In the genomic region with DNA sequence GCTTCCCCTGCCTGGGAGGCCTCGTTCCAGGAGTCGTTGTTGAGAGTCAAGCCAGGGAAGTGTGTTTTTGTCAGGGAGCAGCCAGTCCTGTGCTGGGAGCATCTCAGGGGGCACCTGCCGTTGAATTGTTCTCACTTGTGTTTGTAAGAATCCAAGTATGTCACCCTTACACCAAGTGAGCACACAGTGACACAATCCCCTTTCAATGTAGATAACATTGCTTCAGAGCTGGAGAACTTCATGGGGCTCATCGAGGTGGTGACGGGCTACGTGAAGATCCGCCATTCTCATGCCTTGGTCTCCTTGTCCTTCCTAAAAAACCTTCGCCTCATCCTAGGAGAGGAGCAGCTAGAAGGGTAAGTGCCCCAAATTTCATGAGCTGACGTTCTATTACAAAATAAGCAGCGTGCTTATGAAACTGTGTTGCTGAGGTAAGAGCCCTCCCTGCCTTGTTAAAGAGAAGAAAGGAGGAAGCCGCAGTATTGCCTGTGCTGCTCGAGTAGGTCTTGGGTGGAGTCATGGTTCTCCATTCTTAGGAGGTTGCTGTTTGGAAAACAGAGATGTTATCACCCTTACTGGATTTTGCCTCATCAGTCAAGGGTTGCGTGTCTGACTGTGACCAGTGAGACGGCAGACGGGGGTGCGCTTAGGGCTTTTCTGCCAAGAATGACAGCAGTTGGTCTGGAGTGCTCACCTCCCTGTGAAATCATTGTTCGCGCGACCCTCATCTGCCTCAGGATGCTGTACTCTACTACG, we compare ENCODE assay signal across 13 cellular contexts.
DNase-seq lines count a peak whose midpoint lies in the region; ATAC-seq, FAIRE-seq and TF ChIP-seq lines count a peak whose summit lies in the region.
"Had no signal": no experiment of that assay in that cellular context is flagged by ENCODE, and none has a peak within 500 bp of the region (broad histone marks: within the 10 kb centered on the region; RNA-seq: fewer than 3 reads in every experiment).

No MANE protein-coding gene starts in this region.

- H3K4me3 ChIP-seq in H1 (ENCODE audit: extremely low read depth in 1 of 4, insufficient read depth in 2 of 4, low read depth in 3 of 4, low read length in 4 of 4), result no peak overlapping the region
- peak overlapping the region; percentile 57 to 71 for H3K4me3 ChIP-seq in neutrophil (ENCODE audit: low read depth in 1 of 2, low read length in 1 of 2)

- peak; percentile 47 for DNase-seq in ELF-1 (ENCODE audit: low read depth, low spot score)
- DNase-seq in NOMO-1 treated with dmso at 0.1 percent for 144 hours (lab: John Stamatoyannopoulos, UW; ENCODE audit: unreplicated experiment), result peak; percentile 76
- no peak for DNase-seq in H1 (ENCODE audit: low read depth in 1 of 2, low spot score in 2 of 2)
- no peak for DNase-seq in NCI-H146 (lab: John Stamatoyannopoulos, UW)
- no peak for DNase-seq in NCI-H1694 treated with DMSO at 0.1 percent for 48 hours (lab: John Stamatoyannopoulos, UW)
- DNase-seq: amniotic stem cell; CD8-positive, alpha-beta T cell; NCI-H526; stimulated activated CD4-positive, alpha-beta T cell treated with anti-CD3 and anti-CD28 coated beads, Interleukin-4, amount 100 ng/mL, for 24 hours had no signal

- H3K9me3 ChIP-seq in H1 (ENCODE audit: insufficient read depth in 2 of 2, low read depth in 1 of 2, low read length in 1 of 2) (no peaks in the 10 kb centered on the region), neutrophil (no peaks in the 10 kb centered on the region)

- H3K4me1 ChIP-seq in H1 (replicated peaks in 1 of 4; ENCODE audit: control insufficient read depth in 3 of 4, insufficient read depth in 4 of 4, low read length in 3 of 4), result peaks cover 6 to 19% (median 10%) of the 10 kb centered on the region in 4 experiments; a peak in 6 of 7 replicates
- H3K4me1 ChIP-seq in neutrophil (ENCODE audit: control insufficient read depth in 1 of 2, insufficient read depth in 1 of 2, low read depth in 1 of 2, low read length in 1 of 2), result peaks cover 66% of the 10 kb centered on the region in 2 experiments

- H3K27me3 ChIP-seq in H1 (replicated peaks in 1 of 4; ENCODE audit: control insufficient read depth in 3 of 4, extremely low read depth in 1 of 4, insufficient read depth in 3 of 4, low read length in 3 of 4) (no peaks in the 10 kb centered on the region), neutrophil (no peaks in the 10 kb centered on the region)

- no peak overlapping the region for H3K56ac ChIP-seq in H1 (replicated peaks; ENCODE audit: insufficient read length, low read depth, low read length)

- H3K4ac ChIP-seq in H1 (replicated peaks; ENCODE audit: insufficient read length, low read depth, low read length), result no peak overlapping the region

- H2AK5ac ChIP-seq in H1 (ENCODE audit: low read depth, low read length), result no peak overlapping the region

- no peak overlapping the region for H3K23ac ChIP-seq in H1 (ENCODE audit: insufficient read length)

- H3K79me1 ChIP-seq in H1 (ENCODE audit: low read depth, low read length), result peaks cover 4% of the 10 kb centered on the region; the same call in 1 of the 2 replicates

- H4K20me1 ChIP-seq in H1 (replicated peaks in 1 of 2; ENCODE audit: control insufficient read depth in 1 of 2, insufficient read depth in 2 of 2, low read length in 2 of 2), result peaks cover 2 to 4% of the 10 kb centered on the region in 2 experiments

- ATAC-seq in HG03280 (IDR thresholded peaks at IDR 0.05; ENCODE audit: unreplicated experiment), result no peak
- ATAC-seq in stimulated activated memory B cell treated with anti-CD40 and anti-IgM and Interleukin-4, amounts not matched to agents 10 μg/mL and 1 μg/mL and 100 μg/mL, for 72 hours, result no peak
- ATAC-seq: CD8-positive, alpha-beta T cell; HCT116 had no signal

- no peaks in the 10 kb centered on the region for H3K9me3 Mint-ChIP-seq in stimulated activated memory B cell treated with anti-CD40 and anti-IgM and Interleukin-4, amounts not matched to agents 10 μg/mL and 1 μg/mL and 100 μg/mL, for 72 hours
- H3K9me3 Mint-ChIP-seq: CD8-positive, alpha-beta T cell had no signal

- H4K8ac ChIP-seq in H1 (ENCODE audit: extremely low read depth, insufficient read depth, low read length), result no peak overlapping the region

- H3K4me1 Mint-ChIP-seq in stimulated activated memory B cell treated with anti-CD40 and anti-IgM and Interleukin-4, amounts not matched to agents 10 μg/mL and 1 μg/mL and 100 μg/mL, for 72 hours, result peaks cover 7% of the 10 kb centered on the region

- no peaks in the 10 kb centered on the region for H3K23me2 ChIP-seq in H1 (ENCODE audit: low read depth, low read length)

- H3K36me3 Mint-ChIP-seq in stimulated activated memory B cell treated with anti-CD40 and anti-IgM and Interleukin-4, amounts not matched to agents 10 μg/mL and 1 μg/mL and 100 μg/mL, for 72 hours, result peaks cover 29% of the 10 kb centered on the region

- H3K36me3 ChIP-seq in H1 (ENCODE audit: control insufficient read depth in 2 of 4, insufficient read depth in 4 of 4, low read length in 3 of 4) (peaks cover 0 to 23% (median 10%) of the 10 kb centered on the region in 4 experiments; a peak in 5 of 8 replicates), neutrophil (peaks cover 14% of the 10 kb centered on the region)

- TF ChIP-seq EP300 in H1 (IDR thresholded peaks at IDR 0.05; ENCODE audit: borderline replicate concordance in 1 of 2, low read depth in 2 of 2, low read length in 2 of 2), result no peak

- H3K27ac Mint-ChIP-seq in stimulated activated memory B cell treated with anti-CD40 and anti-IgM and Interleukin-4, amounts not matched to agents 10 μg/mL and 1 μg/mL and 100 μg/mL, for 72 hours, result no peak overlapping the region
- H3K27ac Mint-ChIP-seq: CD8-positive, alpha-beta T cell had no signal

- no peak overlapping the region for H4K91ac ChIP-seq in H1 (replicated peaks; ENCODE audit: insufficient read length, low read length)

- H2BK15ac ChIP-seq in H1 (ENCODE audit: low read length), result 0 out of 2 replicates have a peak overlapping the region, but pooled peaks have one; percentile 10

- no peak overlapping the region for H4K5ac ChIP-seq in H1 (ENCODE audit: insufficient read length, low read depth, low read length)

- H2BK12ac ChIP-seq in H1 (ENCODE audit: low read depth, low read length), result peak overlapping the region; percentile 84

- FAIRE-seq in H1 (lab: Jason Lieb, UNC), result no peak

- 85% methylated on average over 20 of the region's 20 CpGs; no CpG with 5 or more reads in 1 of the 2 experiments for WGBS in H1 (ENCODE audit: extremely low coverage in 1 of 2, insufficient coverage in 1 of 2, insufficient read length in 1 of 2, insufficient replicate concordance in 2 of 2, low coverage in 1 of 2, low lambda C conversion rate in 2 of 2, missing lambda C conversion rate in 1 of 2), 2 experiments

- H2BK5ac ChIP-seq in H1 (ENCODE audit: low read depth, low read length), result no peak overlapping the region; the same call in 1 of the 2 replicates

- H2BK120ac ChIP-seq in H1 (replicated peaks; ENCODE audit: low read depth, low read length), result no peak overlapping the region

- H3K27me3 Mint-ChIP-seq in stimulated activated memory B cell treated with anti-CD40 and anti-IgM and Interleukin-4, amounts not matched to agents 10 μg/mL and 1 μg/mL and 100 μg/mL, for 72 hours, result no peaks in the 10 kb centered on the region

- H3K9ac ChIP-seq in H1 (replicated peaks in 1 of 4; ENCODE audit: extremely low read depth in 1 of 4, low read depth in 3 of 4, low read length in 3 of 4), result no peak overlapping the region

- H2AFZ ChIP-seq in H1 (ENCODE audit: low read length), result no peak overlapping the region

- CTCF ChIA-PET in H1 (lab: Charles Lee; ENCODE audit: partially characterized antibody), result interaction anchor here (1.2 kb wide), 1 partner anchor 18 kb away, joined by 3 read pairs; no protein-coding TSS in a partner anchor

- H3K4me3 Mint-ChIP-seq in stimulated activated memory B cell treated with anti-CD40 and anti-IgM and Interleukin-4, amounts not matched to agents 10 μg/mL and 1 μg/mL and 100 μg/mL, for 72 hours, result no peak overlapping the region
- H3K4me3 Mint-ChIP-seq: CD8-positive, alpha-beta T cell had no signal

- no peak overlapping the region for H2BK20ac ChIP-seq in H1 (ENCODE audit: low read length)

- H3K18ac ChIP-seq in H1 (ENCODE audit: extremely low read depth, low read length), result no peak overlapping the region

- POLR2A ChIA-PET in H1 (lab: Charles Lee; ENCODE audit: partially characterized antibody), result no interaction called here

- peak overlapping the region in 1 of 2 experiments; percentile 36; a peak in 1 of 4 replicates for H3K4me2 ChIP-seq in H1 (ENCODE audit: insufficient read depth in 1 of 2, low read depth in 2 of 2, low read length in 2 of 2)

- no peak for TF ChIP-seq RAD21 in H1 (IDR thresholded peaks at IDR 0.05 in 1 of 2, conservative IDR thresholded peaks at IDR 0.05 in 1 of 2; ENCODE audit: low read depth in 2 of 2, low read length in 2 of 2)

- TF ChIP-seq POLR2A in H1 (IDR thresholded peaks at IDR 0.05; ENCODE audit: control extremely low read depth in 1 of 2, low read depth in 2 of 2, low read length in 2 of 2), result no peak

- H3K79me2 ChIP-seq in H1 (ENCODE audit: control insufficient read depth in 1 of 2, insufficient read depth in 2 of 2, low read length in 2 of 2), result peaks cover 0 to 3% of the 10 kb centered on the region in 2 experiments; a peak in 2 of 4 replicates

- H3K27ac ChIP-seq in H1 (ENCODE audit: low read depth, low read length) (no peak overlapping the region), neutrophil (peak overlapping the region; percentile 90)

- TF ChIP-seq CTCF in H1 (IDR thresholded peaks at IDR 0.05; ENCODE audit: control extremely low read depth in 1 of 3, insufficient read depth in 1 of 3, low read depth in 1 of 3, low read length in 3 of 3), result no peak
- TF ChIP-seq CTCF in neutrophil (IDR thresholded peaks at IDR 0.05), result no peak

- no peak overlapping the region for H3K14ac ChIP-seq in H1 (ENCODE audit: insufficient read length)

TF ChIP-seq in H1, 55 proteins besides CTCF, POLR2A, EP300 and RAD21:
- no peak for TF ChIP-seq TEAD4 (IDR thresholded peaks at IDR 0.05; ENCODE audit: low read depth, low read length)
- no peak for TF ChIP-seq ASH2L (IDR thresholded peaks at IDR 0.05; ENCODE audit: low read length)
- TF ChIP-seq JUND (IDR thresholded peaks at IDR 0.05; ENCODE audit: low read length), result no peak

Comparison
In these comparisons a context has a peak if more than half of its experiments do, and no peak if none do; other contexts are left out.
1. DNase-seq: peak in ELF-1 (single experiment) and NOMO-1 treated with dmso at 0.1 percent for 144 hours (single experiment); none in H1 (0 of 2), NCI-H146 (single experiment) and NCI-H1694 treated with DMSO at 0.1 percent for 48 hours (single experiment).
2. H3K4me3 ChIP-seq: peak in neutrophil (2 of 2); none in H1 (0 of 4).